2 cellular contexts compared by ENCODE assay signal in genomic region chr3:78858165-78858564, GRCh38.
TF ChIP-seq lines count a peak whose summit lies in the region.

No MANE protein-coding gene starts in this region.

TF ChIP-seq in A549, 52 proteins besides CTCF, POLR2A, EP300 and RAD21:
- TF ChIP-seq ZC3H11A (IDR thresholded peaks at IDR 0.05), result no peak
- no peak for TF ChIP-seq KDM5A (IDR thresholded peaks at IDR 0.05)

TF ChIP-seq in SK-N-SH treated with all-trans-retinoic acid at 6 μM for 48 hours, 23 proteins besides CTCF, POLR2A, EP300 and RAD21:
- no peak for TF ChIP-seq OSR1 (CRISPR knock-in tag; IDR thresholded peaks at IDR 0.05)
- no peak for TF ChIP-seq ZNF8 (CRISPR knock-in tag; IDR thresholded peaks at IDR 0.05)
- TF ChIP-seq ESRRG (CRISPR knock-in tag; IDR thresholded peaks at IDR 0.05), result no peak
- no peak for TF ChIP-seq ZNF565 (CRISPR knock-in tag; conservative IDR thresholded peaks at IDR 0.05; ENCODE audit: low read depth)
- no peak for TF ChIP-seq ZFP3 (CRISPR knock-in tag; IDR thresholded peaks at IDR 0.05)
- no peak for TF ChIP-seq TCF4 (CRISPR knock-in tag; IDR thresholded peaks at IDR 0.05; ENCODE audit: borderline replicate concordance)
- no peak for TF ChIP-seq SNAI2 (CRISPR knock-in tag; IDR thresholded peaks at IDR 0.05)
- no peak for TF ChIP-seq TSHZ2 (CRISPR knock-in tag; IDR thresholded peaks at IDR 0.05)
- no peak for TF ChIP-seq ZFP30 (CRISPR knock-in tag; IDR thresholded peaks at IDR 0.05)
- TF ChIP-seq CSDC2 (CRISPR knock-in tag; IDR thresholded peaks at IDR 0.05), result no peak
- no peak for TF ChIP-seq ARNTL (CRISPR knock-in tag; IDR thresholded peaks at IDR 0.05; ENCODE audit: borderline replicate concordance, low read depth)
- TF ChIP-seq CREB5 (CRISPR knock-in tag; IDR thresholded peaks at IDR 0.05; ENCODE audit: low read depth), result no peak
- TF ChIP-seq ZNF70 (CRISPR knock-in tag; IDR thresholded peaks at IDR 0.05), result no peak
- TF ChIP-seq ZC3H10 (CRISPR knock-in tag; IDR thresholded peaks at IDR 0.05), result no peak
- TF ChIP-seq PATZ1 (CRISPR knock-in tag; IDR thresholded peaks at IDR 0.05; ENCODE audit: borderline replicate concordance), result no peak
- no peak for TF ChIP-seq CSRNP3 (CRISPR knock-in tag; IDR thresholded peaks at IDR 0.05)
- TF ChIP-seq POU6F1 (CRISPR knock-in tag; IDR thresholded peaks at IDR 0.05; ENCODE audit: borderline replicate concordance, low read depth), result no peak
- TF ChIP-seq BACH2 (CRISPR knock-in tag; IDR thresholded peaks at IDR 0.05; ENCODE audit: borderline replicate concordance), result no peak
- TF ChIP-seq ISL1 (CRISPR knock-in tag; IDR thresholded peaks at IDR 0.05), result no peak
